In the genomic region with DNA sequence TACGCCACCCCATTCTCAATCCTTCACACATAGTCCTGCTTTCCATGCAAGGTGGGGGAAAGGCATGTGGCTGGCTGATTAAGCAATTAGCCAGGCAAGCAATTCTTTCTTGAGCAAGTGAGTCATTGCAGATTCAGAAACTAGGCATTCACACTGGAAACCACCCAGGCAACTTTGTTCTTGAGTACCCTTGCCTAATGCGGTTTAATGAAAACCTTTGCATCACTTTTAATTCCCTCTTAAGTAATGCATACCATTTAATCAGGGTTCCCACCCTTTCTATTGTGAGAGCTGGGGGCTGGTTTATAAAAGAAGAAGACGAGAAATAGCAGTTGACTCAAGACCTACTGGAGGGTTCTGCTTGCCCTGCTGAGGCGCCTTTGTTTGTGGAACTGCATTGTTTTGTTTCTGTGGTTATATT, we compare ENCODE assay signal across 11 cellular contexts. TPM values are rescaled to one million over a fixed set of nuclear protein-coding genes. Genes with fewer than 3 reads are reported as not detected.
DNase-seq lines count a peak whose midpoint lies in the region; ATAC-seq and TF ChIP-seq lines count a peak whose summit lies in the region.
"Had no signal": no experiment of that assay in that cellular context is flagged by ENCODE, and none has a peak within 500 bp of the region (broad histone marks: within the 10 kb centered on the region; RNA-seq: fewer than 3 reads in every experiment).

No MANE protein-coding gene starts in this region.

- peaks cover 0 to 8% (median 0%) of the 10 kb centered on the region in 5 experiments for H3K9me3 Mint-ChIP-seq in brain

- H3K27ac ChIP-seq in left lung = peak overlapping the region in 1 of 2 donors; percentile 34
- H3K27ac ChIP-seq: thyroid gland had no signal

- H3K27me3 ChIP-seq in MG63 (no peaks in the 10 kb centered on the region), left lung (no peaks in the 10 kb centered on the region)
- H3K27me3 ChIP-seq: thyroid gland had no signal

- peaks cover 0 to 3% of the 10 kb centered on the region in 2 donors for H3K4me1 ChIP-seq in left lung
- H3K4me1 ChIP-seq: thyroid gland had no signal

- peak overlapping the region in 4 of 5 experiments; percentile 25 to 53 (median 50) for H3K4me3 Mint-ChIP-seq in brain

- H3K4me3 ChIP-seq in MG63 (no peak overlapping the region), left lung (no peak overlapping the region)
- H3K4me3 ChIP-seq: thyroid gland had no signal

- H3K4me1 Mint-ChIP-seq in brain = peaks cover 50% of the 10 kb centered on the region

- no peaks in the 10 kb centered on the region for H3K9me3 ChIP-seq in MG63
- no peaks in the 10 kb centered on the region for H3K9me3 ChIP-seq in left lung
- H3K9me3 ChIP-seq: thyroid gland had no signal

- no peaks in the 10 kb centered on the region for H3K36me3 ChIP-seq in MG63
- H3K36me3 ChIP-seq in left lung = no peaks in the 10 kb centered on the region
- H3K36me3 ChIP-seq: thyroid gland had no signal

- DNase-seq in Ammon's horn (ENCODE audit: low spot score) (peak; percentile 6), MG63 (peak; percentile 80), left lung (no peak), middle frontal gyrus (ENCODE audit: extremely low spot score, low spot score) (no peak), CD1c-positive myeloid dendritic cell (ENCODE audit: extremely low spot score) (no peak)
- DNase-seq: activated T-cell treated with anti-CD3 and anti-CD28 coated beads, Interleukin-2, amount 50 U/mL, for 48 hours; NCI-H1436 treated with DMSO at 0.1 percent for 48 hours; thyroid gland had no signal

- H3K27me3 Mint-ChIP-seq in brain = peaks cover 44% of the 10 kb centered on the region

- intact Hi-C loops in left lung (cut with DNase I) = no loop called here

- peak overlapping the region in 3 of 5 experiments; percentile 61 to 79 (median 69) for H3K27ac Mint-ChIP-seq in brain

- peak; percentile 62 for ATAC-seq in left lung
- ATAC-seq in GM21723 (IDR thresholded peaks at IDR 0.05; ENCODE audit: unreplicated experiment) = no peak
- no peak for ATAC-seq in GM18502 (IDR thresholded peaks at IDR 0.05; ENCODE audit: poor library complexity, unreplicated experiment)

- no peaks in the 10 kb centered on the region for H3K36me3 Mint-ChIP-seq in brain

- TF ChIP-seq CTCF in brain (conservative IDR thresholded peaks at IDR 0.05) = no peak
- TF ChIP-seq CTCF in left lung (IDR thresholded peaks at IDR 0.05) = no peak

RNA-seq across cellular contexts. Expression of a gene that starts 49.0 kb away (rescaled TPM):
- total RNA-seq in MG63 (2014; rRNA removed; shearing (Covaris generic); ENCODE audit: low replicate concordance) = not detected in 2 replicates
- polyA plus RNA-seq in brain (ENCODE audit: insufficient read depth, low read depth, low replicate concordance) = 18.6 TPM
- total RNA-seq in left lung = 10 to 100 TPM in 1 of 2 donors, 1 to 10 TPM in 1; 7.6 to 11.9 TPM

Comparison
In these comparisons a context has a peak if more than half of its experiments do, and no peak if none do; other contexts are left out.
1. DNase-seq: peak in Ammon's horn (single experiment) and MG63 (single experiment); none in left lung (0 of 2), middle frontal gyrus (single experiment) and CD1c-positive myeloid dendritic cell (single experiment).